1 cellular context compared by ENCODE assay signal in the genomic region with DNA sequence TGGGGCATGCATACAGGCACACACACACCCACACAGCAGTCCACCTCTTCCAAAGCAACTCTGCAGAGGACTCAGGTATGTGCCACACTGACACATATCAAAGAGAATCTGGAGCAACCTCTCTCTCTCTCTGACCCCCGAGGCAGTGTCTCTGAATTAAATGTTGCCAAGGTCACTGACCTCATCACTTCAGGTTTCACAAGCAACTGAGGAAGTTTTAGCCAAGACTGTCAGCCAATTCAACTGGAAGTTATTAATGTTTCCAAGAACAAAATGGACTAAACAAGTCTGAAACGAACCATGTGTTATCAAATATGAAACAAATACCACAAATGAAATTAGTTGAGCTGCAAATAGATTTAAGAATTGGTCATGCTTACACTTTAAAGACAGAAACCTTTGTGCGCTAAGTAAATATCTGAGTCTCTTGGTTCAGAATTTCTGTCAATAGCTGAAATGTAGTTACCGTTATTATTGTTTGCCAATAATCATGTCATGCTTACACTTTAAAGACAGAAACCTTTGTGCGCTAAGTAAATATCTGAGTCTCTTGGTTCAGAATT.
A peak's percentile ranks its signal among the peaks of the same experiment; 100 is the strongest.
TF ChIP-seq lines count a peak whose summit lies in the region.

No MANE protein-coding gene starts in this region.

TF ChIP-seq in HepG2, 621 proteins besides CTCF, POLR2A, EP300 and RAD21 (continued from another document):
- TF ChIP-seq, protein P1, sequence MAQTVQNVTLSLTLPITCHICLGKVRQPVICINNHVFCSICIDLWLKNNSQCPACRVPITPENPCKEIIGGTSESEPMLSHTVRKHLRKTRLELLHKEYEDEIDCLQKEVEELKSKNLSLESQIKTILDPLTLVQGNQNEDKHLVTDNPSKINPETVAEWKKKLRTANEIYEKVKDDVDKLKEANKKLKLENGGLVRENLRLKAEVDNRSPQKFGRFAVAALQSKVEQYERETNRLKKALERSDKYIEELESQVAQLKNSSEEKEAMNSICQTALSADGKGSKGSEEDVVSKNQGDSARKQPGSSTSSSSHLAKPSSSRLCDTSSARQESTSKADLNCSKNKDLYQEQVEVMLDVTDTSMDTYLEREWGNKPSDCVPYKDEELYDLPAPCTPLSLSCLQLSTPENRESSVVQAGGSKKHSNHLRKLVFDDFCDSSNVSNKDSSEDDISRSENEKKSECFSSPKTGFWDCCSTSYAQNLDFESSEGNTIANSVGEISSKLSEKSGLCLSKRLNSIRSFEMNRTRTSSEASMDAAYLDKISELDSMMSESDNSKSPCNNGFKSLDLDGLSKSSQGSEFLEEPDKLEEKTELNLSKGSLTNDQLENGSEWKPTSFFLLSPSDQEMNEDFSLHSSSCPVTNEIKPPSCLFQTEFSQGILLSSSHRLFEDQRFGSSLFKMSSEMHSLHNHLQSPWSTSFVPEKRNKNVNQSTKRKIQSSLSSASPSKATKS (CRISPR knock-in tag; IDR thresholded peaks at IDR 0.05) = no peak
- TF ChIP-seq ZNF816 (CRISPR knock-in tag; IDR thresholded peaks at IDR 0.05; ENCODE audit: borderline replicate concordance) = no peak; the same call in 1 of the 2 replicates
- TF ChIP-seq ZNF432 (CRISPR knock-in tag; IDR thresholded peaks at IDR 0.05; ENCODE audit: borderline replicate concordance) = no peak
- TF ChIP-seq ZNF12 (CRISPR knock-in tag; IDR thresholded peaks at IDR 0.05) = no peak
- TF ChIP-seq TSC22D2 (CRISPR knock-in tag; IDR thresholded peaks at IDR 0.05; ENCODE audit: borderline replicate concordance) = 0 out of 2 replicates have a peak, but pooled peaks have one; percentile 23
- TF ChIP-seq NFYB (CRISPR knock-in tag; IDR thresholded peaks at IDR 0.05) = no peak
- TF ChIP-seq ZBTB38 (CRISPR knock-in tag; IDR thresholded peaks at IDR 0.05) = no peak
- TF ChIP-seq FOSL1 (CRISPR knock-in tag; IDR thresholded peaks at IDR 0.05; ENCODE audit: borderline replicate concordance) = no peak
- TF ChIP-seq, protein P2, sequence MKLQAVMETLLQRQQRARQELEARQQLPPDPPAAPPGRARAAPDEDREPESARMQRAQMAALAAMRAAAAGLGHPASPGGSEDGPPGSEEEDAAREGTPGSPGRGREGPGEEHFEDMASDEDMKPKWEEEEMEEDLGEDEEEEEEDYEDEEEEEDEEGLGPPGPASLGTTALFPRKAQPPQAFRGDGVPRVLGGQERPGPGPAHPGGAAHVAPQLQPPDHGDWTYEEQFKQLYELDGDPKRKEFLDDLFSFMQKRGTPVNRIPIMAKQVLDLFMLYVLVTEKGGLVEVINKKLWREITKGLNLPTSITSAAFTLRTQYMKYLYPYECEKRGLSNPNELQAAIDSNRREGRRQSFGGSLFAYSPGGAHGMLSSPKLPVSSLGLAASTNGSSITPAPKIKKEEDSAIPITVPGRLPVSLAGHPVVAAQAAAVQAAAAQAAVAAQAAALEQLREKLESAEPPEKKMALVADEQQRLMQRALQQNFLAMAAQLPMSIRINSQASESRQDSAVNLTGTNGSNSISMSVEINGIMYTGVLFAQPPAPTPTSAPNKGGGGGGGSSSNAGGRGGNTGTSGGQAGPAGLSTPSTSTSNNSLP (IDR thresholded peaks at IDR 0.05; ENCODE audit: low read depth, low read length) = no peak; the same call in 1 of the 2 replicates
- TF ChIP-seq ZNF781 (CRISPR knock-in tag; IDR thresholded peaks at IDR 0.05; ENCODE audit: borderline replicate concordance, not compliant biosample characterization) = no peak
- TF ChIP-seq, protein P3, sequence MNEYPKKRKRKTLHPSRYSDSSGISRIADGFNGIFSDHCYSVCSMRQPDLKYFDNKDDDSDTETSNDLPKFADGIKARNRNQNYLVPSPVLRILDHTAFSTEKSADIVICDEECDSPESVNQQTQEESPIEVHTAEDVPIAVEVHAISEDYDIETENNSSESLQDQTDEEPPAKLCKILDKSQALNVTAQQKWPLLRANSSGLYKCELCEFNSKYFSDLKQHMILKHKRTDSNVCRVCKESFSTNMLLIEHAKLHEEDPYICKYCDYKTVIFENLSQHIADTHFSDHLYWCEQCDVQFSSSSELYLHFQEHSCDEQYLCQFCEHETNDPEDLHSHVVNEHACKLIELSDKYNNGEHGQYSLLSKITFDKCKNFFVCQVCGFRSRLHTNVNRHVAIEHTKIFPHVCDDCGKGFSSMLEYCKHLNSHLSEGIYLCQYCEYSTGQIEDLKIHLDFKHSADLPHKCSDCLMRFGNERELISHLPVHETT (CRISPR knock-in tag; conservative IDR thresholded peaks at IDR 0.05) = no peak
- TF ChIP-seq XBP1 (CRISPR knock-in tag; IDR thresholded peaks at IDR 0.05) = no peak
